Comparison of ENCODE assay signal across 1 cellular context in the genomic region with DNA sequence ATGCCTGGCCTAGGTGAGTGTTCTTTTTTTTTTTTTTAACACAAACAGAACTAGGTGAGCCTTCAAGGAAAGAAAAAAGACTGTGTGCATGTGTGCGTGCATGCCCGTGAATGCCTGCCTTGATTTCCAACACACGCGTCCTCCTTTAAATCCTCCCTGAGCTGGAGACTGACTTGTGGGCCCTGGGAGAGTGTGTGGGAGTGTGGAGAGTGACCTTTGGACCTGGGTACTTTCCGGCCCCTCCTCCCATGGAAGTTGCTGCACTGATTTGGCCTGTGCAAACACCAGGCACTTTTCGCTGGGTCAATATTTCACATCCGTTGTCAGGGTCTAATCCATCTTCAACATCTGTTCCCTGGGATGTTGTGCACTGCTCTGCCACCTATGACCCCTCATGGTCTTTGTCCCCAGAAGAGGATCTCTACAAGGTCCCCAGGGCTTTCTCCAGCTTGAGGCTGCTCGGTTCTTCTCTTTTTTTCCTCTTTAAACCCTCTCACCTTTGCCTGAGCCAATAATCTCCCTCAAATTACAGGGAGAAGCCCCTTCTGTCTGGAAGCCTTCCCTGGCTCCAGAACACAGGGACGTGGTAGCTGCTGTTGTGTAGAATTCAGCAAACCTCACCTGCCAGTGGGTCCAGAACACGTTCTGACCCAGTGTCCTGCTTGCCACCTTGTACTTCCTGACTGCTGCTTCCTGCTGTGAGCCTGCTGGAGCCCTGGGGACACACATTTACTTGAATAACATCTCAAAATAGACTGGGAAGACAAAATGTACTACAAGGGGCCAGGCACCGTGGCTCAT.
TF ChIP-seq lines count a peak whose summit lies in the region.

No MANE protein-coding gene starts in this region.

TF ChIP-seq in HepG2, 621 proteins besides CTCF, POLR2A, EP300 and RAD21 (continued from another document and continues in another):
- TF ChIP-seq, protein P1, sequence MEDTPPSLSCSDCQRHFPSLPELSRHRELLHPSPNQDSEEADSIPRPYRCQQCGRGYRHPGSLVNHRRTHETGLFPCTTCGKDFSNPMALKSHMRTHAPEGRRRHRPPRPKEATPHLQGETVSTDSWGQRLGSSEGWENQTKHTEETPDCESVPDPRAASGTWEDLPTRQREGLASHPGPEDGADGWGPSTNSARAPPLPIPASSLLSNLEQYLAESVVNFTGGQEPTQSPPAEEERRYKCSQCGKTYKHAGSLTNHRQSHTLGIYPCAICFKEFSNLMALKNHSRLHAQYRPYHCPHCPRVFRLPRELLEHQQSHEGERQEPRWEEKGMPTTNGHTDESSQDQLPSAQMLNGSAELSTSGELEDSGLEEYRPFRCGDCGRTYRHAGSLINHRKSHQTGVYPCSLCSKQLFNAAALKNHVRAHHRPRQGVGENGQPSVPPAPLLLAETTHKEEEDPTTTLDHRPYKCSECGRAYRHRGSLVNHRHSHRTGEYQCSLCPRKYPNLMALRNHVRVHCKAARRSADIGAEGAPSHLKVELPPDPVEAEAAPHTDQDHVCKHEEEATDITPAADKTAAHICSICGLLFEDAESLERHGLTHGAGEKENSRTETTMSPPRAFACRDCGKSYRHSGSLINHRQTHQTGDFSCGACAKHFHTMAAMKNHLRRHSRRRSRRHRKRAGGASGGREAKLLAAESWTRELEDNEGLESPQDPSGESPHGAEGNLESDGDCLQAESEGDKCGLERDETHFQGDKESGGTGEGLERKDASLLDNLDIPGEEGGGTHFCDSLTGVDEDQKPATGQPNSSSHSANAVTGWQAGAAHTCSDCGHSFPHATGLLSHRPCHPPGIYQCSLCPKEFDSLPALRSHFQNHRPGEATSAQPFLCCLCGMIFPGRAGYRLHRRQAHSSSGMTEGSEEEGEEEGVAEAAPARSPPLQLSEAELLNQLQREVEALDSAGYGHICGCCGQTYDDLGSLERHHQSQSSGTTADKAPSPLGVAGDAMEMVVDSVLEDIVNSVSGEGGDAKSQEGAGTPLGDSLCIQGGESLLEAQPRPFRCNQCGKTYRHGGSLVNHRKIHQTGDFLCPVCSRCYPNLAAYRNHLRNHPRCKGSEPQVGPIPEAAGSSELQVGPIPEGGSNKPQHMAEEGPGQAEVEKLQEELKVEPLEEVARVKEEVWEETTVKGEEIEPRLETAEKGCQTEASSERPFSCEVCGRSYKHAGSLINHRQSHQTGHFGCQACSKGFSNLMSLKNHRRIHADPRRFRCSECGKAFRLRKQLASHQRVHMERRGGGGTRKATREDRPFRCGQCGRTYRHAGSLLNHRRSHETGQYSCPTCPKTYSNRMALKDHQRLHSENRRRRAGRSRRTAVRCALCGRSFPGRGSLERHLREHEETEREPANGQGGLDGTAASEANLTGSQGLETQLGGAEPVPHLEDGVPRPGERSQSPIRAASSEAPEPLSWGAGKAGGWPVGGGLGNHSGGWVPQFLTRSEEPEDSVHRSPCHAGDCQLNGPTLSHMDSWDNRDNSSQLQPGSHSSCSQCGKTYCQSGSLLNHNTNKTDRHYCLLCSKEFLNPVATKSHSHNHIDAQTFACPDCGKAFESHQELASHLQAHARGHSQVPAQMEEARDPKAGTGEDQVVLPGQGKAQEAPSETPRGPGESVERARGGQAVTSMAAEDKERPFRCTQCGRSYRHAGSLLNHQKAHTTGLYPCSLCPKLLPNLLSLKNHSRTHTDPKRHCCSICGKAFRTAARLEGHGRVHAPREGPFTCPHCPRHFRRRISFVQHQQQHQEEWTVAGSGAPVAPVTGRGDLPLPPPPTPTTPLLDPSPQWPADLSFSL (CRISPR knock-in tag; IDR thresholded peaks at IDR 0.05), result peak; percentile 88
- TF ChIP-seq, protein P2, sequence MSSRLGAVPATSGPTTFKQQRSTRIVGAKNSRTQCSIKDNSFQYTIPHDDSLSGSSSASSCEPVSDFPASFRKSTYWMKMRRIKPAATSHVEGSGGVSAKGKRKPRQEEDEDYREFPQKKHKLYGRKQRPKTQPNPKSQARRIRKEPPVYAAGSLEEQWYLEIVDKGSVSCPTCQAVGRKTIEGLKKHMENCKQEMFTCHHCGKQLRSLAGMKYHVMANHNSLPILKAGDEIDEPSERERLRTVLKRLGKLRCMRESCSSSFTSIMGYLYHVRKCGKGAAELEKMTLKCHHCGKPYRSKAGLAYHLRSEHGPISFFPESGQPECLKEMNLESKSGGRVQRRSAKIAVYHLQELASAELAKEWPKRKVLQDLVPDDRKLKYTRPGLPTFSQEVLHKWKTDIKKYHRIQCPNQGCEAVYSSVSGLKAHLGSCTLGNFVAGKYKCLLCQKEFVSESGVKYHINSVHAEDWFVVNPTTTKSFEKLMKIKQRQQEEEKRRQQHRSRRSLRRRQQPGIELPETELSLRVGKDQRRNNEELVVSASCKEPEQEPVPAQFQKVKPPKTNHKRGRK (CRISPR knock-in tag; IDR thresholded peaks at IDR 0.05), result no peak
- TF ChIP-seq ZNF879 (CRISPR knock-in tag; IDR thresholded peaks at IDR 0.05) (peak; percentile 10; the same call in 1 of the 2 replicates), ZBTB20 (CRISPR knock-in tag; IDR thresholded peaks at IDR 0.05; ENCODE audit: borderline replicate concordance, low read depth) (peak; percentile 93), TARDBP (CRISPR knock-in tag; IDR thresholded peaks at IDR 0.05) (peak; percentile 100), PPARG (CRISPR knock-in tag; conservative IDR thresholded peaks at IDR 0.05) (peak; percentile 89), MAFK (conservative IDR thresholded peaks at IDR 0.05 in 1 of 2, IDR thresholded peaks at IDR 0.05 in 1 of 2; ENCODE audit: low read length in 2 of 2) (peak; percentile 42 to 43; a peak in 2 of 4 replicates), SAP130 (CRISPR knock-in tag; IDR thresholded peaks at IDR 0.05; ENCODE audit: low read depth) (peak; percentile 97), HCFC1 (IDR thresholded peaks at IDR 0.05; ENCODE audit: low read depth, low read length) (no peak), MEIS1 (CRISPR knock-in tag; IDR thresholded peaks at IDR 0.05; ENCODE audit: borderline replicate concordance) (peak; percentile 97), NR3C1 (CRISPR knock-in tag; IDR thresholded peaks at IDR 0.05) (no peak), ZFY (CRISPR knock-in tag; IDR thresholded peaks at IDR 0.05) (peak; percentile 68; the same call in 1 of the 2 replicates), CENPT (CRISPR knock-in tag; IDR thresholded peaks at IDR 0.05; ENCODE audit: low read depth) (no peak), KDM4B (CRISPR knock-in tag; IDR thresholded peaks at IDR 0.05) (peak; percentile 97), ZNF496 (CRISPR knock-in tag; IDR thresholded peaks at IDR 0.05; ENCODE audit: insufficient replicate concordance) (no peak), ZNF260 (CRISPR knock-in tag; IDR thresholded peaks at IDR 0.05; ENCODE audit: borderline replicate concordance, low read depth) (0 out of 2 replicates have a peak, but pooled peaks have one; percentile 64), ZNF253 (CRISPR knock-in tag; IDR thresholded peaks at IDR 0.05; ENCODE audit: borderline replicate concordance) (no peak), MEIS2 (CRISPR knock-in tag; IDR thresholded peaks at IDR 0.05) (peak; percentile 99), RBM39 (IDR thresholded peaks at IDR 0.05; ENCODE audit: low read depth, low read length, poor library complexity, severe bottlenecking) (no peak), SP2 (CRISPR knock-in tag; IDR thresholded peaks at IDR 0.05) (no peak), ZNF850 (CRISPR knock-in tag; conservative IDR thresholded peaks at IDR 0.05) (no peak), ZNF777 (CRISPR knock-in tag; IDR thresholded peaks at IDR 0.05) (no peak), JUNB (CRISPR knock-in tag; IDR thresholded peaks at IDR 0.05; ENCODE audit: borderline replicate concordance) (no peak)
- TF ChIP-seq, protein P3, sequence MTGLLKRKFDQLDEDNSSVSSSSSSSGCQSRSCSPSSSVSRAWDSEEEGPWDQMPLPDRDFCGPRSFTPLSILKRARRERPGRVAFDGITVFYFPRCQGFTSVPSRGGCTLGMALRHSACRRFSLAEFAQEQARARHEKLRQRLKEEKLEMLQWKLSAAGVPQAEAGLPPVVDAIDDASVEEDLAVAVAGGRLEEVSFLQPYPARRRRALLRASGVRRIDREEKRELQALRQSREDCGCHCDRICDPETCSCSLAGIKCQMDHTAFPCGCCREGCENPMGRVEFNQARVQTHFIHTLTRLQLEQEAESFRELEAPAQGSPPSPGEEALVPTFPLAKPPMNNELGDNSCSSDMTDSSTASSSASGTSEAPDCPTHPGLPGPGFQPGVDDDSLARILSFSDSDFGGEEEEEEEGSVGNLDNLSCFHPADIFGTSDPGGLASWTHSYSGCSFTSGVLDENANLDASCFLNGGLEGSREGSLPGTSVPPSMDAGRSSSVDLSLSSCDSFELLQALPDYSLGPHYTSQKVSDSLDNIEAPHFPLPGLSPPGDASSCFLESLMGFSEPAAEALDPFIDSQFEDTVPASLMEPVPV (CRISPR knock-in tag; IDR thresholded peaks at IDR 0.05), result peak; percentile 91
- TF ChIP-seq, protein P4, sequence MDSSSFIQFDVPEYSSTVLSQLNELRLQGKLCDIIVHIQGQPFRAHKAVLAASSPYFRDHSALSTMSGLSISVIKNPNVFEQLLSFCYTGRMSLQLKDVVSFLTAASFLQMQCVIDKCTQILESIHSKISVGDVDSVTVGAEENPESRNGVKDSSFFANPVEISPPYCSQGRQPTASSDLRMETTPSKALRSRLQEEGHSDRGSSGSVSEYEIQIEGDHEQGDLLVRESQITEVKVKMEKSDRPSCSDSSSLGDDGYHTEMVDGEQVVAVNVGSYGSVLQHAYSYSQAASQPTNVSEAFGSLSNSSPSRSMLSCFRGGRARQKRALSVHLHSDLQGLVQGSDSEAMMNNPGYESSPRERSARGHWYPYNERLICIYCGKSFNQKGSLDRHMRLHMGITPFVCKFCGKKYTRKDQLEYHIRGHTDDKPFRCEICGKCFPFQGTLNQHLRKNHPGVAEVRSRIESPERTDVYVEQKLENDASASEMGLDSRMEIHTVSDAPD (CRISPR knock-in tag; IDR thresholded peaks at IDR 0.05), result peak; percentile 90
- TF ChIP-seq, protein P5, sequence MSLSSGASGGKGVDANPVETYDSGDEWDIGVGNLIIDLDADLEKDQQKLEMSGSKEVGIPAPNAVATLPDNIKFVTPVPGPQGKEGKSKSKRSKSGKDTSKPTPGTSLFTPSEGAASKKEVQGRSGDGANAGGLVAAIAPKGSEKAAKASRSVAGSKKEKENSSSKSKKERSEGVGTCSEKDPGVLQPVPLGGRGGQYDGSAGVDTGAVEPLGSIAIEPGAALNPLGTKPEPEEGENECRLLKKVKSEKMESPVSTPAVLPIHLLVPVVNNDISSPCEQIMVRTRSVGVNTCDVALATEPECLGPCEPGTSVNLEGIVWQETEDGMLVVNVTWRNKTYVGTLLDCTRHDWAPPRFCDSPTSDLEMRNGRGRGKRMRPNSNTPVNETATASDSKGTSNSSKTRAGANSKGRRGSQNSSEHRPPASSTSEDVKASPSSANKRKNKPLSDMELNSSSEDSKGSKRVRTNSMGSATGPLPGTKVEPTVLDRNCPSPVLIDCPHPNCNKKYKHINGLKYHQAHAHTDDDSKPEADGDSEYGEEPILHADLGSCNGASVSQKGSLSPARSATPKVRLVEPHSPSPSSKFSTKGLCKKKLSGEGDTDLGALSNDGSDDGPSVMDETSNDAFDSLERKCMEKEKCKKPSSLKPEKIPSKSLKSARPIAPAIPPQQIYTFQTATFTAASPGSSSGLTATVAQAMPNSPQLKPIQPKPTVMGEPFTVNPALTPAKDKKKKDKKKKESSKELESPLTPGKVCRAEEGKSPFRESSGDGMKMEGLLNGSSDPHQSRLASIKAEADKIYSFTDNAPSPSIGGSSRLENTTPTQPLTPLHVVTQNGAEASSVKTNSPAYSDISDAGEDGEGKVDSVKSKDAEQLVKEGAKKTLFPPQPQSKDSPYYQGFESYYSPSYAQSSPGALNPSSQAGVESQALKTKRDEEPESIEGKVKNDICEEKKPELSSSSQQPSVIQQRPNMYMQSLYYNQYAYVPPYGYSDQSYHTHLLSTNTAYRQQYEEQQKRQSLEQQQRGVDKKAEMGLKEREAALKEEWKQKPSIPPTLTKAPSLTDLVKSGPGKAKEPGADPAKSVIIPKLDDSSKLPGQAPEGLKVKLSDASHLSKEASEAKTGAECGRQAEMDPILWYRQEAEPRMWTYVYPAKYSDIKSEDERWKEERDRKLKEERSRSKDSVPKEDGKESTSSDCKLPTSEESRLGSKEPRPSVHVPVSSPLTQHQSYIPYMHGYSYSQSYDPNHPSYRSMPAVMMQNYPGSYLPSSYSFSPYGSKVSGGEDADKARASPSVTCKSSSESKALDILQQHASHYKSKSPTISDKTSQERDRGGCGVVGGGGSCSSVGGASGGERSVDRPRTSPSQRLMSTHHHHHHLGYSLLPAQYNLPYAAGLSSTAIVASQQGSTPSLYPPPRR (CRISPR knock-in tag; IDR thresholded peaks at IDR 0.05; ENCODE audit: borderline replicate concordance), result peak; percentile 98
- TF ChIP-seq, protein P6, sequence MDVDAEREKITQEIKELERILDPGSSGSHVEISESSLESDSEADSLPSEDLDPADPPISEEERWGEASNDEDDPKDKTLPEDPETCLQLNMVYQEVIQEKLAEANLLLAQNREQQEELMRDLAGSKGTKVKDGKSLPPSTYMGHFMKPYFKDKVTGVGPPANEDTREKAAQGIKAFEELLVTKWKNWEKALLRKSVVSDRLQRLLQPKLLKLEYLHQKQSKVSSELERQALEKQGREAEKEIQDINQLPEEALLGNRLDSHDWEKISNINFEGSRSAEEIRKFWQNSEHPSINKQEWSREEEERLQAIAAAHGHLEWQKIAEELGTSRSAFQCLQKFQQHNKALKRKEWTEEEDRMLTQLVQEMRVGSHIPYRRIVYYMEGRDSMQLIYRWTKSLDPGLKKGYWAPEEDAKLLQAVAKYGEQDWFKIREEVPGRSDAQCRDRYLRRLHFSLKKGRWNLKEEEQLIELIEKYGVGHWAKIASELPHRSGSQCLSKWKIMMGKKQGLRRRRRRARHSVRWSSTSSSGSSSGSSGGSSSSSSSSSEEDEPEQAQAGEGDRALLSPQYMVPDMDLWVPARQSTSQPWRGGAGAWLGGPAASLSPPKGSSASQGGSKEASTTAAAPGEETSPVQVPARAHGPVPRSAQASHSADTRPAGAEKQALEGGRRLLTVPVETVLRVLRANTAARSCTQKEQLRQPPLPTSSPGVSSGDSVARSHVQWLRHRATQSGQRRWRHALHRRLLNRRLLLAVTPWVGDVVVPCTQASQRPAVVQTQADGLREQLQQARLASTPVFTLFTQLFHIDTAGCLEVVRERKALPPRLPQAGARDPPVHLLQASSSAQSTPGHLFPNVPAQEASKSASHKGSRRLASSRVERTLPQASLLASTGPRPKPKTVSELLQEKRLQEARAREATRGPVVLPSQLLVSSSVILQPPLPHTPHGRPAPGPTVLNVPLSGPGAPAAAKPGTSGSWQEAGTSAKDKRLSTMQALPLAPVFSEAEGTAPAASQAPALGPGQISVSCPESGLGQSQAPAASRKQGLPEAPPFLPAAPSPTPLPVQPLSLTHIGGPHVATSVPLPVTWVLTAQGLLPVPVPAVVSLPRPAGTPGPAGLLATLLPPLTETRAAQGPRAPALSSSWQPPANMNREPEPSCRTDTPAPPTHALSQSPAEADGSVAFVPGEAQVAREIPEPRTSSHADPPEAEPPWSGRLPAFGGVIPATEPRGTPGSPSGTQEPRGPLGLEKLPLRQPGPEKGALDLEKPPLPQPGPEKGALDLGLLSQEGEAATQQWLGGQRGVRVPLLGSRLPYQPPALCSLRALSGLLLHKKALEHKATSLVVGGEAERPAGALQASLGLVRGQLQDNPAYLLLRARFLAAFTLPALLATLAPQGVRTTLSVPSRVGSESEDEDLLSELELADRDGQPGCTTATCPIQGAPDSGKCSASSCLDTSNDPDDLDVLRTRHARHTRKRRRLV (CRISPR knock-in tag; IDR thresholded peaks at IDR 0.05), result no peak
- TF ChIP-seq, protein P7, sequence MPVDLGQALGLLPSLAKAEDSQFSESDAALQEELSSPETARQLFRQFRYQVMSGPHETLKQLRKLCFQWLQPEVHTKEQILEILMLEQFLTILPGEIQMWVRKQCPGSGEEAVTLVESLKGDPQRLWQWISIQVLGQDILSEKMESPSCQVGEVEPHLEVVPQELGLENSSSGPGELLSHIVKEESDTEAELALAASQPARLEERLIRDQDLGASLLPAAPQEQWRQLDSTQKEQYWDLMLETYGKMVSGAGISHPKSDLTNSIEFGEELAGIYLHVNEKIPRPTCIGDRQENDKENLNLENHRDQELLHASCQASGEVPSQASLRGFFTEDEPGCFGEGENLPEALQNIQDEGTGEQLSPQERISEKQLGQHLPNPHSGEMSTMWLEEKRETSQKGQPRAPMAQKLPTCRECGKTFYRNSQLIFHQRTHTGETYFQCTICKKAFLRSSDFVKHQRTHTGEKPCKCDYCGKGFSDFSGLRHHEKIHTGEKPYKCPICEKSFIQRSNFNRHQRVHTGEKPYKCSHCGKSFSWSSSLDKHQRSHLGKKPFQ (CRISPR knock-in tag; IDR thresholded peaks at IDR 0.05; ENCODE audit: insufficient replicate concordance), result peak; percentile 52
